11 cellular contexts compared by ENCODE assay signal in genomic region chr14:76376878-76377523, GRCh38. TPM values are rescaled to one million over a fixed set of nuclear protein-coding genes. Genes with fewer than 3 reads are reported as not detected.
DNase-seq lines count a peak whose midpoint lies in the region; ATAC-seq and TF ChIP-seq lines count a peak whose summit lies in the region.
"Had no signal": no experiment of that assay in that cellular context is flagged by ENCODE, and none has a peak within 500 bp of the region (broad histone marks: within the 10 kb centered on the region; RNA-seq: fewer than 3 reads in every experiment).

No MANE protein-coding gene starts in this region.

- H3K27me3 Mint-ChIP-seq in progenitor cell of endocrine pancreas (peaks cover 92% of the 10 kb centered on the region), natural killer cell (ENCODE audit: low read depth in 2 of 2) (peaks cover 43 to 57% of the 10 kb centered on the region in 2 donors)

- no CpG with 5 or more reads among the region's 73 CpGs for WGBS in iPS DF 6.9 (ENCODE audit: insufficient coverage, insufficient read length)

- H3K4me1 ChIP-seq in HAP-1 (no peaks in the 10 kb centered on the region), PC-3 (ENCODE audit: insufficient read depth, low read length) (0 out of 2 replicates have a peak, but pooled peaks cover 3% of the 10 kb centered on the region), iPS DF 6.9 (ENCODE audit: control insufficient read depth, insufficient read depth, low read length) (peaks cover 3% of the 10 kb centered on the region)

- H3K9me3 ChIP-seq in HAP-1 (no peaks in the 10 kb centered on the region), PC-3 (ENCODE audit: low read length) (no peaks in the 10 kb centered on the region), iPS DF 6.9 (ENCODE audit: control insufficient read depth, insufficient read depth, low read length) (no peaks in the 10 kb centered on the region)

- H3K9me3 Mint-ChIP-seq in progenitor cell of endocrine pancreas (ENCODE audit: low read depth): no peaks in the 10 kb centered on the region
- no peaks in the 10 kb centered on the region for H3K9me3 Mint-ChIP-seq in natural killer cell

- intact Hi-C loops in PC-3 (cut with micrococcal nuclease) (no loop called here), natural killer cell (cut with micrococcal nuclease) (no loop called here)

- H3K4me1 Mint-ChIP-seq in progenitor cell of endocrine pancreas (ENCODE audit: low read depth): peaks cover 8% of the 10 kb centered on the region
- H3K4me1 Mint-ChIP-seq in natural killer cell: peaks cover 0 to 4% of the 10 kb centered on the region in 2 donors

- H2AFZ ChIP-seq in PC-3 (ENCODE audit: low read length): no peak overlapping the region

- CTCF ChIA-PET in PC-3 (lab: Charles Lee): no interaction called here

- in situ Hi-C loops in HAP-1 (cut with MboI; ENCODE audit: low sequenced_read_pairs): no loop called here

- ATAC-seq in PC-3 (no peak), natural killer cell (no peak)

- no peaks in the 10 kb centered on the region for H4K20me1 ChIP-seq in PC-3 (ENCODE audit: low read length)

- H3F3A ChIP-seq in PC-3 (ENCODE audit: low read length, unreplicated experiment): no peaks in the 10 kb centered on the region

- peak overlapping the region; percentile 66; the same call in 1 of the 2 replicates for H3K4me2 ChIP-seq in PC-3 (ENCODE audit: low read length)

- H3K27ac ChIP-seq in PC-3 (ENCODE audit: low read length) (no peak overlapping the region), iPS DF 6.9 (ENCODE audit: low read length) (no peak overlapping the region)

- DNase-seq in HAP-1 (ENCODE audit: low spot score in 2 of 2) (no peak), PC-3 (no peak), iPS DF 6.9 (ENCODE audit: low read depth, low spot score) (no peak), progenitor cell of endocrine pancreas (ENCODE audit: low spot score, unreplicated experiment) (no peak), NCI-H1048 (lab: John Stamatoyannopoulos, UW) (no peak), natural killer cell (no peak), pons (ENCODE audit: low spot score) (no peak)
- DNase-seq: activated T-cell treated with anti-CD3 and anti-CD28 coated beads, Interleukin-2, amount 50 U/mL, for 48 hours; erythroblast; kidney glomerular epithelial cell; stimulated activated CD4-positive, alpha-beta T cell treated with anti-CD3 and anti-CD28 coated beads, Interleukin-4, amount 100 ng/mL, for 24 hours had no signal

- H3K36me3 ChIP-seq in HAP-1 (replicated peaks) (no peaks in the 10 kb centered on the region), PC-3 (ENCODE audit: low read depth, low read length) (no peaks in the 10 kb centered on the region), iPS DF 6.9 (ENCODE audit: control insufficient read depth, insufficient read depth, low read length) (no peaks in the 10 kb centered on the region)

- H3K27ac Mint-ChIP-seq in progenitor cell of endocrine pancreas (no peak overlapping the region), natural killer cell (no peak overlapping the region)

- no peaks in the 10 kb centered on the region for H3K79me2 ChIP-seq in PC-3 (ENCODE audit: low read length)

- no TSS peak for BruUV-seq in PC-3 (replicated peaks; lab: Mats Ljungman, UMichigan)

- no peaks in the 10 kb centered on the region for H3K36me3 Mint-ChIP-seq in progenitor cell of endocrine pancreas (ENCODE audit: insufficient read depth)
- no peaks in the 10 kb centered on the region for H3K36me3 Mint-ChIP-seq in natural killer cell

- H3K9ac ChIP-seq in PC-3 (ENCODE audit: low read length): no peak overlapping the region

- peak overlapping the region; percentile 64 for H3K4me3 Mint-ChIP-seq in progenitor cell of endocrine pancreas (ENCODE audit: low read depth)
- no peak overlapping the region for H3K4me3 Mint-ChIP-seq in natural killer cell

- H3K4me3 ChIP-seq in HAP-1 (peak overlapping the region; percentile 13; the same call in 1 of the 2 replicates), PC-3 (ENCODE audit: low read length) (no peak overlapping the region), iPS DF 6.9 (ENCODE audit: low read length) (peak overlapping the region; percentile 77; the same call in 1 of the 2 replicates)

- POLR2A ChIA-PET in PC-3 (lab: Charles Lee; ENCODE audit: unreplicated experiment): no interaction called here

- H3K27me3 ChIP-seq in HAP-1 (ENCODE audit: low read depth) (peaks cover 79% of the 10 kb centered on the region), PC-3 (ENCODE audit: low read length) (peaks cover 97% of the 10 kb centered on the region), iPS DF 6.9 (ENCODE audit: control insufficient read depth, insufficient read depth, low read length) (peaks cover 42% of the 10 kb centered on the region)

- H3K9me2 ChIP-seq in PC-3 (replicated peaks; ENCODE audit: low read length): no peaks in the 10 kb centered on the region

- TF ChIP-seq CTCF in PC-3 (conservative IDR thresholded peaks at IDR 0.05; ENCODE audit: low read depth, low read length) (no peak), progenitor cell of endocrine pancreas (IDR thresholded peaks at IDR 0.05; ENCODE audit: unreplicated experiment) (no peak), natural killer cell (IDR thresholded peaks at IDR 0.05) (no peak)

RNA-seq across cellular contexts. Expression of gene ESRRB, which starts 1.1 kb away (rescaled TPM):
- total RNA-seq in PC-3 (2014; rRNA removed) (not detected in 2 replicates), progenitor cell of endocrine pancreas (0.12 and 0.29 TPM in 2 replicates), natural killer cell (1 to 10 TPM in 1 of 3 donors, under 1 TPM in 1, not detected in 1; 0.45 to 1.3 TPM)
